Comparison of ENCODE assay signal across 11 cellular contexts in the genomic region with DNA sequence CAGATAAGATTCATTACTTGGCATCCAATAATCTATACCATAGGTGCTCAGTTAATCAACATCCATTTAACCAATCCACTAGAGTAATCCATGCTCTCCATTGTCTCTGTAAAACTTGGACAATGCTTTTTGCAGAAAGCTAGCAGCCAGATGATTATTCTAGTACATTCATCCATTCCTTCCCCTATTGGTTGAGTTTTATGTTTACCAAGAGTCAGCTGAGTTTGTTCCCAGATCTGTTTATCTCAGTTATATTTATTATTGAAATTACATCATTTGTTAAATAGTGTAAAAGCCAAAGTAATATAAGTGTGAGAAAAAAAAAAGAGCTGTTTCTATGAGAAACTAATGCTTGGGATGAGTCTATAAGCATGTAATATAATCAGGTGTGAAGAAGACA.
DNase-seq lines count a peak whose midpoint lies in the region; ATAC-seq and TF ChIP-seq lines count a peak whose summit lies in the region.
"Had no signal": no experiment of that assay in that cellular context is flagged by ENCODE, and none has a peak within 500 bp of the region (broad histone marks: within the 10 kb centered on the region; RNA-seq: fewer than 3 reads in every experiment).

No MANE protein-coding gene starts in this region.

- no peak overlapping the region for H3K4me3 Mint-ChIP-seq in CD4-positive, CD25-positive, alpha-beta regulatory T cell
- H3K4me3 Mint-ChIP-seq in effector memory CD8-positive, alpha-beta T cell, result no peak overlapping the region
- no peak overlapping the region for H3K4me3 Mint-ChIP-seq in natural killer cell treated with Interleukin-12 subunit alpha and Interleukin-12 subunit beta and Interleukin-15 and Interleukin-18, amount 100 ng/mL, for 72 hours
- H3K4me3 Mint-ChIP-seq in CD8-positive, alpha-beta memory T cell, result no peak overlapping the region
- H3K4me3 Mint-ChIP-seq: CD14-positive monocyte, IgD-negative memory B cell had no signal

- no peak for ATAC-seq in CD4-positive, CD25-positive, alpha-beta regulatory T cell (ENCODE audit: low read depth in 2 of 2)
- ATAC-seq in effector memory CD8-positive, alpha-beta T cell (replicated peaks), result no peak
- ATAC-seq in natural killer cell treated with Interleukin-12 subunit alpha and Interleukin-12 subunit beta and Interleukin-15 and Interleukin-18, amount 100 ng/mL, for 72 hours, result no peak
- ATAC-seq: GM12878 had no signal

- peak overlapping the region; percentile 42 for H3K4me3 ChIP-seq in CD4-positive, CD25-positive, alpha-beta regulatory T cell (ENCODE audit: low read depth, low read length)
- H3K4me3 ChIP-seq in SJCRH30, result no peak overlapping the region
- H3K4me3 ChIP-seq in osteoblast (ENCODE audit: insufficient read depth, low read length), result no peak overlapping the region
- no peak overlapping the region for H3K4me3 ChIP-seq in CD8-positive, alpha-beta memory T cell (ENCODE audit: low read length)
- H3K4me3 ChIP-seq: GM12878 had no signal

- peak overlapping the region in 2 of 3 donors; percentile 16 to 32 for H3K27ac Mint-ChIP-seq in CD4-positive, CD25-positive, alpha-beta regulatory T cell
- peak overlapping the region; percentile 23 to 55 for H3K27ac Mint-ChIP-seq in effector memory CD8-positive, alpha-beta T cell
- H3K27ac Mint-ChIP-seq in natural killer cell treated with Interleukin-12 subunit alpha and Interleukin-12 subunit beta and Interleukin-15 and Interleukin-18, amount 100 ng/mL, for 72 hours, result no peak overlapping the region
- peak overlapping the region in 3 of 8 donors; percentile 4 to 65 (median 37) for H3K27ac Mint-ChIP-seq in CD8-positive, alpha-beta memory T cell
- H3K27ac Mint-ChIP-seq: CD14-positive monocyte, IgD-negative memory B cell had no signal

- no peaks in the 10 kb centered on the region for H3K36me3 ChIP-seq in CD4-positive, CD25-positive, alpha-beta regulatory T cell (ENCODE audit: control insufficient read depth, insufficient read depth, low read length)
- H3K36me3 ChIP-seq in SJCRH30 (no peaks in the 10 kb centered on the region), osteoblast (ENCODE audit: insufficient read depth, low read length) (no peaks in the 10 kb centered on the region)
- H3K36me3 ChIP-seq in CD8-positive, alpha-beta memory T cell (ENCODE audit: insufficient read depth, low read length), result no peaks in the 10 kb centered on the region

- no peak overlapping the region for H2AFZ ChIP-seq in osteoblast (ENCODE audit: low read length)

- no peaks in the 10 kb centered on the region for H3K79me2 ChIP-seq in osteoblast (ENCODE audit: insufficient read depth, low read length)

- H4K20me1 ChIP-seq in osteoblast (ENCODE audit: insufficient read depth, low read length), result no peaks in the 10 kb centered on the region

- H3K27ac ChIP-seq in CD4-positive, CD25-positive, alpha-beta regulatory T cell (ENCODE audit: insufficient read depth, low read length, poor library complexity, severe bottlenecking), result no peak overlapping the region
- H3K27ac ChIP-seq in SJCRH30 (peak overlapping the region; percentile 91), osteoblast (ENCODE audit: low read depth, low read length) (no peak overlapping the region)
- H3K27ac ChIP-seq in CD8-positive, alpha-beta memory T cell (ENCODE audit: low read depth, low read length), result no peak overlapping the region

- peaks cover 12 to 24% (median 13%) of the 10 kb centered on the region in 4 donors for H3K4me1 Mint-ChIP-seq in CD4-positive, CD25-positive, alpha-beta regulatory T cell
- H3K4me1 Mint-ChIP-seq in effector memory CD8-positive, alpha-beta T cell (ENCODE audit: low read depth in 2 of 2), result peaks cover 0 to 4% of the 10 kb centered on the region in 2 donors
- no peaks in the 10 kb centered on the region for H3K4me1 Mint-ChIP-seq in natural killer cell treated with Interleukin-12 subunit alpha and Interleukin-12 subunit beta and Interleukin-15 and Interleukin-18, amount 100 ng/mL, for 72 hours (ENCODE audit: low read depth in 2 of 2)
- H3K4me1 Mint-ChIP-seq in CD8-positive, alpha-beta memory T cell, result peaks cover 12 to 19% (median 15%) of the 10 kb centered on the region in 3 donors
- H3K4me1 Mint-ChIP-seq: IgD-negative memory B cell had no signal

- no peaks in the 10 kb centered on the region for H3K9me3 Mint-ChIP-seq in CD4-positive, CD25-positive, alpha-beta regulatory T cell
- H3K9me3 Mint-ChIP-seq in effector memory CD8-positive, alpha-beta T cell, result no peaks in the 10 kb centered on the region
- H3K9me3 Mint-ChIP-seq in natural killer cell treated with Interleukin-12 subunit alpha and Interleukin-12 subunit beta and Interleukin-15 and Interleukin-18, amount 100 ng/mL, for 72 hours, result no peaks in the 10 kb centered on the region
- H3K9me3 Mint-ChIP-seq in CD8-positive, alpha-beta memory T cell, result no peaks in the 10 kb centered on the region
- H3K9me3 Mint-ChIP-seq: IgD-negative memory B cell had no signal

- CTCF ChIA-PET in CD8-positive, alpha-beta memory T cell (lab: Charles Lee), result interaction anchor here (1.3 to 1.7 kb wide), 2 partner anchors 15 to 134 kb away, joined by 4 to 6 read pairs; no protein-coding TSS in a partner anchor

- POLR2A ChIA-PET in CD8-positive, alpha-beta memory T cell (lab: Charles Lee), result no interaction called here

- no peak for DNase-seq in CD4-positive, CD25-positive, alpha-beta regulatory T cell
- DNase-seq in SJCRH30 (no peak), osteoblast (ENCODE audit: insufficient read length, low spot score, missing footprints) (no peak), SIG-M5 treated with dmso at 0.1 percent for 504 hours (lab: John Stamatoyannopoulos, UW; ENCODE audit: unreplicated experiment) (no peak)
- no peak for DNase-seq in effector memory CD8-positive, alpha-beta T cell
- no peak for DNase-seq in natural killer cell treated with Interleukin-12 subunit alpha and Interleukin-12 subunit beta and Interleukin-15 and Interleukin-18, amount 100 ng/mL, for 72 hours (ENCODE audit: low spot score)
- no peak for DNase-seq in CD8-positive, alpha-beta memory T cell
- DNase-seq: DMS79 had no signal

- H3K27me3 Mint-ChIP-seq in CD4-positive, CD25-positive, alpha-beta regulatory T cell, result no peaks in the 10 kb centered on the region
- no peaks in the 10 kb centered on the region for H3K27me3 Mint-ChIP-seq in effector memory CD8-positive, alpha-beta T cell
- peaks cover 0 to 8% of the 10 kb centered on the region in 2 donors for H3K27me3 Mint-ChIP-seq in natural killer cell treated with Interleukin-12 subunit alpha and Interleukin-12 subunit beta and Interleukin-15 and Interleukin-18, amount 100 ng/mL, for 72 hours
- no peaks in the 10 kb centered on the region for H3K27me3 Mint-ChIP-seq in CD8-positive, alpha-beta memory T cell
- H3K27me3 Mint-ChIP-seq: IgD-negative memory B cell had no signal

- no peaks in the 10 kb centered on the region for H3K4me1 ChIP-seq in CD4-positive, CD25-positive, alpha-beta regulatory T cell (ENCODE audit: control insufficient read depth, insufficient read depth, low read length, poor library complexity, severe bottlenecking)
- peaks cover 54% of the 10 kb centered on the region for H3K4me1 ChIP-seq in SJCRH30
- peaks cover 14% of the 10 kb centered on the region for H3K4me1 ChIP-seq in osteoblast (ENCODE audit: insufficient read depth, low read length)
- no peaks in the 10 kb centered on the region for H3K4me1 ChIP-seq in CD8-positive, alpha-beta memory T cell (ENCODE audit: insufficient read depth, low read length)

- TF ChIP-seq CTCF in osteoblast (IDR thresholded peaks at IDR 0.05; ENCODE audit: extremely low read depth, low read depth, low read length), result no peak

- H3K27me3 ChIP-seq in CD4-positive, CD25-positive, alpha-beta regulatory T cell (ENCODE audit: control insufficient read depth, insufficient read depth, low read length), result no peaks in the 10 kb centered on the region
- H3K27me3 ChIP-seq in SJCRH30 (no peaks in the 10 kb centered on the region), osteoblast (ENCODE audit: insufficient read depth, low read length) (no peaks in the 10 kb centered on the region)
- H3K27me3 ChIP-seq in CD8-positive, alpha-beta memory T cell (ENCODE audit: insufficient read depth, low read length, poor library complexity, severe bottlenecking), result no peaks in the 10 kb centered on the region

- H3K4me2 ChIP-seq in osteoblast (ENCODE audit: insufficient read depth, low read length), result no peak overlapping the region

- no peaks in the 10 kb centered on the region for H3K36me3 Mint-ChIP-seq in CD4-positive, CD25-positive, alpha-beta regulatory T cell
- no peaks in the 10 kb centered on the region for H3K36me3 Mint-ChIP-seq in effector memory CD8-positive, alpha-beta T cell (ENCODE audit: insufficient read depth)
- H3K36me3 Mint-ChIP-seq in natural killer cell treated with Interleukin-12 subunit alpha and Interleukin-12 subunit beta and Interleukin-15 and Interleukin-18, amount 100 ng/mL, for 72 hours, result no peaks in the 10 kb centered on the region
- no peaks in the 10 kb centered on the region for H3K36me3 Mint-ChIP-seq in CD8-positive, alpha-beta memory T cell

- no peaks in the 10 kb centered on the region for H3K9me3 ChIP-seq in CD4-positive, CD25-positive, alpha-beta regulatory T cell (ENCODE audit: control insufficient read depth in 2 of 2, low read length in 2 of 2)
- H3K9me3 ChIP-seq in SJCRH30 (replicated peaks), result no peaks in the 10 kb centered on the region
- no peaks in the 10 kb centered on the region for H3K9me3 ChIP-seq in osteoblast (ENCODE audit: low read depth, low read length)
- no peaks in the 10 kb centered on the region for H3K9me3 ChIP-seq in CD8-positive, alpha-beta memory T cell (ENCODE audit: low read length)

Comparison
In these comparisons a context has a peak if more than half of its experiments do, and no peak if none do; other contexts are left out.
1. H3K27ac Mint-ChIP-seq: peak in CD4-positive, CD25-positive, alpha-beta regulatory T cell (2 of 3) and effector memory CD8-positive, alpha-beta T cell (2 of 2); none in natural killer cell treated with Interleukin-12 subunit alpha and Interleukin-12 subunit beta and Interleukin-15 and Interleukin-18, amount 100 ng/mL, for 72 hours (0 of 2).